24 cellular contexts compared by ENCODE assay signal in the genomic region with DNA sequence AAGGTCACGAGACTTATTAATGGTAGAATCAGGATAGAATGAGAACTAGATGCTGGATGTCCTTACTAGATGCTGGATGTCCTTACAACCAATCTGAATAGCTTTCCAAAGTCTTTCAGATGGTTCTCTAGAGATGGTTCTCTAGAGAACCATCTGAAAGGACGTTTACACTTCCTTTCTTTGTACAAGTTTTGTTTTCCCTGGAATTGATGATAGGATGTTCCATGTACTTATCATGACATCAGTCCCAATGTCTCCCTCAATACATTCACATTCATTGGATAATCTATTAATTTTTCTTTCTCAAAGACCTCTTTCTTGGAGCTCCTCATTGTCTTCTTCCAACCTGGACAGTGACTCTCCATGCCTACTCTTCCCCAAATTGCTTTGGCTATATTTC. TPM values are rescaled to one million over a fixed set of nuclear protein-coding genes. Genes with fewer than 3 reads are reported as not detected.
"Had no signal": no experiment of that assay in that cellular context is flagged by ENCODE, and none has a peak within 500 bp of the region (broad histone marks: within the 10 kb centered on the region; RNA-seq: fewer than 3 reads in every experiment).

No MANE protein-coding gene starts in this region.

- H3K4me3 Mint-ChIP-seq: dendritic cell treated with granulocyte-macrophage colony-stimulating factor and Interleukin-4, amounts not matched to agents 40 ng/mL and 50 ng/mL, for 4 days; effector memory CD8-positive, alpha-beta T cell; naive thymus-derived CD4-positive, alpha-beta T cell; nephron progenitor cell; stimulated activated memory B cell treated with anti-CD40 and anti-IgM and Interleukin-4, amounts not matched to agents 10 μg/mL and 1 μg/mL and 100 μg/mL, for 72 hours had no signal

- H3K36me3 ChIP-seq: esophagus muscularis mucosa, gastroesophageal sphincter, right lobe of liver, spleen had no signal

- H3K4me3 ChIP-seq: esophagus muscularis mucosa, gastroesophageal sphincter, psoas muscle, right lobe of liver, spleen had no signal

- H3K27ac ChIP-seq: epithelial cell of prostate, esophagus muscularis mucosa, gastroesophageal sphincter, psoas muscle, right lobe of liver had no signal

- ATAC-seq: effector memory CD8-positive, alpha-beta T cell; gastroesophageal sphincter; left lobe of liver; naive thymus-derived CD4-positive, alpha-beta T cell; psoas muscle; right lobe of liver; stimulated activated memory B cell treated with anti-CD40 and anti-IgM and Interleukin-4, amounts not matched to agents 10 μg/mL and 1 μg/mL and 100 μg/mL, for 72 hours had no signal

- H3K4me1 Mint-ChIP-seq: nephron progenitor cell had no signal

- H3K27me3 Mint-ChIP-seq: dendritic cell treated with granulocyte-macrophage colony-stimulating factor and Interleukin-4, amounts not matched to agents 40 ng/mL and 50 ng/mL, for 4 days had no signal

- DNase-seq: effector memory CD8-positive, alpha-beta T cell; glutamatergic neuron; islet precursor cell; mammary epithelial cell; naive thymus-derived CD4-positive, alpha-beta T cell; nephron progenitor cell; psoas muscle; retina; right lobe of liver; spleen; stimulated activated CD4-positive, alpha-beta T cell treated with anti-CD3 and anti-CD28 coated beads, Interleukin-15, amount 100 ng/mL, for 24 hours; stimulated activated CD4-positive, alpha-beta T cell treated with anti-CD3 and anti-CD28 coated beads, Interleukin-1b, Interleukin-23, amount 100 ng/mL, for 48 hours; stimulated activated CD4-positive, alpha-beta T cell treated with anti-CD3 and anti-CD28 coated beads, Interleukin-4, amount 100 ng/mL, for 24 hours; trophoblast cell had no signal

- H3K9me3 ChIP-seq: esophagus muscularis mucosa, psoas muscle, right lobe of liver had no signal

- H3K27me3 ChIP-seq: esophagus muscularis mucosa, gastroesophageal sphincter, right lobe of liver, spleen had no signal

- H3K9me3 Mint-ChIP-seq: dendritic cell treated with granulocyte-macrophage colony-stimulating factor and Interleukin-4, amounts not matched to agents 40 ng/mL and 50 ng/mL, for 4 days; effector memory CD8-positive, alpha-beta T cell had no signal

- H3K4me1 ChIP-seq: esophagus muscularis mucosa, gastroesophageal sphincter, psoas muscle, right lobe of liver had no signal

- H3K27ac Mint-ChIP-seq: dendritic cell treated with granulocyte-macrophage colony-stimulating factor and Interleukin-4, amounts not matched to agents 40 ng/mL and 50 ng/mL, for 4 days; effector memory CD8-positive, alpha-beta T cell; nephron progenitor cell; stimulated activated memory B cell treated with anti-CD40 and anti-IgM and Interleukin-4, amounts not matched to agents 10 μg/mL and 1 μg/mL and 100 μg/mL, for 72 hours had no signal

RNA-seq across cellular contexts. Expression of a gene that starts 28.2 kb away (rescaled TPM):
- total RNA-seq: fibroblast of villous mesenchyme, gastroesophageal sphincter, left lobe of liver, lower leg skin, mammary epithelial cell, psoas muscle, skeletal muscle tissue, urinary bladder had no signal
